ENCODE assay signal across 1 cellular context in the genomic region with DNA sequence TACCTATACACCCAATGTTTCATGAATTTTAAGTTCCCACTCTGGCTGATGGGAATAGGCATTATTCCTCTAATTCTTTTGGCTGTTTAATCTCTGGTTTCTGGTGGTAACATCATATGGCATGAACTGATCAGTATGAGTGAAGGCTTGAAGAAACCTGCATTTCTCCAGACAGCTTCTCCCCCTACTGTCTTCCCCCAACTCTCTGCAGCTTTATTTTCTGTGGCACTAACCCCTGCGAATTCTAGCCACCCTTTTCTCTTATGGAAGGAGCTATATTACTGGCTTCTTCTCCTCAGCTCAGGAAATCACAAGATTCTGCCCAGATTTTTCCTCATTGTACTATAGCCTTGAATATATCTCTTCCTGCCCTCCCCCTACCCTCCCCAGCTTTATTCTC.
TF ChIP-seq lines count a peak whose summit lies in the region.

No MANE protein-coding gene starts in this region.

TF ChIP-seq in H1, 55 proteins besides CTCF, POLR2A, EP300 and RAD21:
- TF ChIP-seq SP2 (IDR thresholded peaks at IDR 0.05; ENCODE audit: low read length): no peak
- no peak for TF ChIP-seq CBX5 (IDR thresholded peaks at IDR 0.05; ENCODE audit: low read depth, low read length)
- TF ChIP-seq SP1 (IDR thresholded peaks at IDR 0.05; ENCODE audit: low read depth, low read length): no peak
- no peak for TF ChIP-seq SP4 (IDR thresholded peaks at IDR 0.05; ENCODE audit: low read length)
- no peak for TF ChIP-seq TEAD4 (IDR thresholded peaks at IDR 0.05; ENCODE audit: low read depth, low read length)
- no peak for TF ChIP-seq FOSL1 (IDR thresholded peaks at IDR 0.05; ENCODE audit: insufficient read depth, low read depth, low read length)
- TF ChIP-seq JUND (IDR thresholded peaks at IDR 0.05; ENCODE audit: low read length): no peak
- no peak for TF ChIP-seq MAFK (IDR thresholded peaks at IDR 0.05; ENCODE audit: low read depth, low read length)
- TF ChIP-seq, protein P1, sequence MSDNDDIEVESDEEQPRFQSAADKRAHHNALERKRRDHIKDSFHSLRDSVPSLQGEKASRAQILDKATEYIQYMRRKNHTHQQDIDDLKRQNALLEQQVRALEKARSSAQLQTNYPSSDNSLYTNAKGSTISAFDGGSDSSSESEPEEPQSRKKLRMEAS (IDR thresholded peaks at IDR 0.05): no peak
- no peak for TF ChIP-seq CHD1 (IDR thresholded peaks at IDR 0.05; ENCODE audit: low read depth, low read length)
- TF ChIP-seq, protein P2, sequence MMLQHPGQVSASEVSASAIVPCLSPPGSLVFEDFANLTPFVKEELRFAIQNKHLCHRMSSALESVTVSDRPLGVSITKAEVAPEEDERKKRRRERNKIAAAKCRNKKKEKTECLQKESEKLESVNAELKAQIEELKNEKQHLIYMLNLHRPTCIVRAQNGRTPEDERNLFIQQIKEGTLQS (IDR thresholded peaks at IDR 0.05; ENCODE audit: insufficient read depth, low read depth, low read length): no peak
- TF ChIP-seq SIX5 (IDR thresholded peaks at IDR 0.05; ENCODE audit: low read depth, low read length): no peak
- no peak for TF ChIP-seq ZNF274 (IDR thresholded peaks at IDR 0.05; ENCODE audit: borderline replicate concordance, extremely low read depth, low read length)
- TF ChIP-seq EGR1 (IDR thresholded peaks at IDR 0.05; ENCODE audit: borderline replicate concordance, low read depth, low read length): no peak
- no peak for TF ChIP-seq TAF7 (optimal IDR thresholded peaks at IDR 0.05; ENCODE audit: borderline replicate concordance, low read depth, low read length)
- TF ChIP-seq HDAC2 (IDR thresholded peaks at IDR 0.05; ENCODE audit: borderline replicate concordance in 1 of 2, low read depth in 2 of 2, low read length in 2 of 2): no peak
- TF ChIP-seq EZH2 (IDR thresholded peaks at IDR 0.05; ENCODE audit: low read depth, low read length, severe bottlenecking): no peak
- no peak for TF ChIP-seq GABPA (IDR thresholded peaks at IDR 0.05; ENCODE audit: borderline replicate concordance, insufficient read depth, low read length)
- TF ChIP-seq CTBP2 (IDR thresholded peaks at IDR 0.05; ENCODE audit: borderline replicate concordance, insufficient read depth, insufficient read length, low read length): no peak
